ENCODE assay signal across 1 cellular context in the genomic region with DNA sequence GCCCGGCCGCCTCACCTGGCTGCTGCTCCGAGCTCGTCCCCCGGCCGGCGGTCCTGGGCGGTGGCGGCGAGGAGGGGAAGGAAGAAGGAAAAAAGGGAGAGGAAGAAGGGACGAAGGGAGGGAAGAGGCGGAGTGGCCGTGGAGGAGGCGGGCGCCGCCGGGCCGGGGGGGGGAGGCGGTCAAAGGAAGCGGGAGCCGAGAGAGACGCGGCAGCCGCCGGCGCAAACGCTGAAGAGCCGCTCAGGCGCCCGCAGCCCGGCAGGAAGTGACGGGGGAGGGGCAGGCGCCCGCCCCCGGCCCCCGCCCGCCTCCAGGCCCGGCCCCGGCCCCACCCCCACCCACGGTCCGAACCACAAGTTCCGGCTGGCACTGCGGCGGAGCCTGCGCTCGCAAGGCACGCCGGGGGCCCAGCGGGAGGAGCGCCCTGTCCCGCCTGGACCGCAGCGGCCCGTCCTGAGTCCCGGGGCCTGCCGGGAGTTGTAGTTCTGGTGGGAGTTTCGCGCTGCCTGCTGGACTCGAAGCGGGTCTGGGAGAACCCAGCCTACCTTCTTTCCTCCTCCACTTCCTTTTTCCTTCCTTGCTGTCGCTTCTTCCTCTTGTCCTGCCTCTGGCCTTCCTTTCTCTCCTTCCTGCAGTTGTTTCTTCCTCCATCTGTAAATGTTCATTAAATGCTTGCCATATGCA.
TF ChIP-seq lines count a peak whose summit lies in the region.

A gene with protein sequence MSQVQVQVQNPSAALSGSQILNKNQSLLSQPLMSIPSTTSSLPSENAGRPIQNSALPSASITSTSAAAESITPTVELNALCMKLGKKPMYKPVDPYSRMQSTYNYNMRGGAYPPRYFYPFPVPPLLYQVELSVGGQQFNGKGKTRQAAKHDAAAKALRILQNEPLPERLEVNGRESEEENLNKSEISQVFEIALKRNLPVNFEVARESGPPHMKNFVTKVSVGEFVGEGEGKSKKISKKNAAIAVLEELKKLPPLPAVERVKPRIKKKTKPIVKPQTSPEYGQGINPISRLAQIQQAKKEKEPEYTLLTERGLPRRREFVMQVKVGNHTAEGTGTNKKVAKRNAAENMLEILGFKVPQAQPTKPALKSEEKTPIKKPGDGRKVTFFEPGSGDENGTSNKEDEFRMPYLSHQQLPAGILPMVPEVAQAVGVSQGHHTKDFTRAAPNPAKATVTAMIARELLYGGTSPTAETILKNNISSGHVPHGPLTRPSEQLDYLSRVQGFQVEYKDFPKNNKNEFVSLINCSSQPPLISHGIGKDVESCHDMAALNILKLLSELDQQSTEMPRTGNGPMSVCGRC (minus strand): TSS at position 234 of the 684 bp plus-strand sequence. CDS start 22,133 bp downstream, outside the sequence.

TF ChIP-seq in GM12878, 131 proteins besides CTCF, POLR2A, EP300 and RAD21 (continued from another document and continues in another):
- TF ChIP-seq, protein P1, sequence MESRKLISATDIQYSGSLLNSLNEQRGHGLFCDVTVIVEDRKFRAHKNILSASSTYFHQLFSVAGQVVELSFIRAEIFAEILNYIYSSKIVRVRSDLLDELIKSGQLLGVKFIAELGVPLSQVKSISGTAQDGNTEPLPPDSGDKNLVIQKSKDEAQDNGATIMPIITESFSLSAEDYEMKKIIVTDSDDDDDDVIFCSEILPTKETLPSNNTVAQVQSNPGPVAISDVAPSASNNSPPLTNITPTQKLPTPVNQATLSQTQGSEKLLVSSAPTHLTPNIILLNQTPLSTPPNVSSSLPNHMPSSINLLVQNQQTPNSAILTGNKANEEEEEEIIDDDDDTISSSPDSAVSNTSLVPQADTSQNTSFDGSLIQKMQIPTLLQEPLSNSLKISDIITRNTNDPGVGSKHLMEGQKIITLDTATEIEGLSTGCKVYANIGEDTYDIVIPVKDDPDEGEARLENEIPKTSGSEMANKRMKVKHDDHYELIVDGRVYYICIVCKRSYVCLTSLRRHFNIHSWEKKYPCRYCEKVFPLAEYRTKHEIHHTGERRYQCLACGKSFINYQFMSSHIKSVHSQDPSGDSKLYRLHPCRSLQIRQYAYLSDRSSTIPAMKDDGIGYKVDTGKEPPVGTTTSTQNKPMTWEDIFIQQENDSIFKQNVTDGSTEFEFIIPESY (IDR thresholded peaks at IDR 0.05), result no peak
- TF ChIP-seq MEF2B (IDR thresholded peaks at IDR 0.05; ENCODE audit: partially characterized antibody, poor library complexity, severe bottlenecking) (no peak), TAF1 (IDR thresholded peaks at IDR 0.05; ENCODE audit: borderline replicate concordance, low read depth, low read length) (peak; percentile 76; the same call in 1 of the 2 replicates), SREBF1 (IDR thresholded peaks at IDR 0.05; ENCODE audit: low read length) (peak; percentile 80), RUNX3 (IDR thresholded peaks at IDR 0.05; ENCODE audit: low read length) (peak; percentile 91), FOS (IDR thresholded peaks at IDR 0.05; ENCODE audit: borderline replicate concordance, extremely low read depth, insufficient read length) (no peak), RAD51 (IDR thresholded peaks at IDR 0.05) (no peak), BHLHE40 (IDR thresholded peaks at IDR 0.05; ENCODE audit: borderline replicate concordance in 1 of 2, low read depth in 2 of 2, low read length in 1 of 2) (peak in 1 of 2 experiments; percentile 20; a peak in 1 of 4 replicates), RBBP5 (conservative IDR thresholded peaks at IDR 0.05) (no peak), CREB1 (IDR thresholded peaks at IDR 0.05; ENCODE audit: low read depth) (peak; percentile 79), MTA3 (IDR thresholded peaks at IDR 0.05; ENCODE audit: borderline replicate concordance, low read length) (no peak), CHD4 (IDR thresholded peaks at IDR 0.05) (no peak), SRF (IDR thresholded peaks at IDR 0.05; ENCODE audit: low read depth in 2 of 2, low read length in 2 of 2) (no peak; a peak in 1 of 4 replicates), TCF3 (IDR thresholded peaks at IDR 0.05; ENCODE audit: borderline replicate concordance, insufficient read depth, low read depth, low read length) (0 out of 2 replicates have a peak, but pooled peaks have one; percentile 57), SUPT20H (IDR thresholded peaks at IDR 0.05; ENCODE audit: borderline replicate concordance, control insufficient read depth, low read depth, low read length) (no peak), EED (IDR thresholded peaks at IDR 0.05; ENCODE audit: low read depth) (peak; percentile 19; the same call in 1 of the 2 replicates), ATF7 (IDR thresholded peaks at IDR 0.05; ENCODE audit: low read depth) (no peak), POU2F2 (IDR thresholded peaks at IDR 0.05; ENCODE audit: borderline replicate concordance, low read depth, low read length) (no peak), CEBPB (IDR thresholded peaks at IDR 0.05; ENCODE audit: borderline replicate concordance in 1 of 2, low read depth in 2 of 2, low read length in 2 of 2) (no peak), JUNB (IDR thresholded peaks at IDR 0.05) (no peak), MXI1 (IDR thresholded peaks at IDR 0.05; ENCODE audit: low read depth, low read length) (peak; percentile 34; the same call in 1 of the 2 replicates), TCF12 (IDR thresholded peaks at IDR 0.05; ENCODE audit: low read depth, low read length) (peak; percentile 8), EZH2 (IDR thresholded peaks at IDR 0.05; ENCODE audit: borderline replicate concordance, control insufficient read depth, low read depth, low read length) (no peak), BCL11A (IDR thresholded peaks at IDR 0.05; ENCODE audit: low read depth, low read length) (no peak)
- TF ChIP-seq, protein P2, sequence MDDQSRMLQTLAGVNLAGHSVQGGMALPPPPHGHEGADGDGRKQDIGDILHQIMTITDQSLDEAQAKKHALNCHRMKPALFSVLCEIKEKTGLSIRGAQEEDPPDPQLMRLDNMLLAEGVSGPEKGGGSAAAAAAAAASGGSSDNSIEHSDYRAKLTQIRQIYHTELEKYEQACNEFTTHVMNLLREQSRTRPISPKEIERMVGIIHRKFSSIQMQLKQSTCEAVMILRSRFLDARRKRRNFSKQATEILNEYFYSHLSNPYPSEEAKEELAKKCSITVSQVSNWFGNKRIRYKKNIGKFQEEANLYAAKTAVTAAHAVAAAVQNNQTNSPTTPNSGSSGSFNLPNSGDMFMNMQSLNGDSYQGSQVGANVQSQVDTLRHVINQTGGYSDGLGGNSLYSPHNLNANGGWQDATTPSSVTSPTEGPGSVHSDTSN (IDR thresholded peaks at IDR 0.05; ENCODE audit: insufficient replicate concordance, low read depth, low read length), result no peak
- TF ChIP-seq, protein P3, sequence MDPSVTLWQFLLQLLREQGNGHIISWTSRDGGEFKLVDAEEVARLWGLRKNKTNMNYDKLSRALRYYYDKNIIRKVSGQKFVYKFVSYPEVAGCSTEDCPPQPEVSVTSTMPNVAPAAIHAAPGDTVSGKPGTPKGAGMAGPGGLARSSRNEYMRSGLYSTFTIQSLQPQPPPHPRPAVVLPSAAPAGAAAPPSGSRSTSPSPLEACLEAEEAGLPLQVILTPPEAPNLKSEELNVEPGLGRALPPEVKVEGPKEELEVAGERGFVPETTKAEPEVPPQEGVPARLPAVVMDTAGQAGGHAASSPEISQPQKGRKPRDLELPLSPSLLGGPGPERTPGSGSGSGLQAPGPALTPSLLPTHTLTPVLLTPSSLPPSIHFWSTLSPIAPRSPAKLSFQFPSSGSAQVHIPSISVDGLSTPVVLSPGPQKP (IDR thresholded peaks at IDR 0.05; ENCODE audit: low read depth, low read length), result peak; percentile 59; the same call in 1 of the 2 replicates
- TF ChIP-seq, protein P4, sequence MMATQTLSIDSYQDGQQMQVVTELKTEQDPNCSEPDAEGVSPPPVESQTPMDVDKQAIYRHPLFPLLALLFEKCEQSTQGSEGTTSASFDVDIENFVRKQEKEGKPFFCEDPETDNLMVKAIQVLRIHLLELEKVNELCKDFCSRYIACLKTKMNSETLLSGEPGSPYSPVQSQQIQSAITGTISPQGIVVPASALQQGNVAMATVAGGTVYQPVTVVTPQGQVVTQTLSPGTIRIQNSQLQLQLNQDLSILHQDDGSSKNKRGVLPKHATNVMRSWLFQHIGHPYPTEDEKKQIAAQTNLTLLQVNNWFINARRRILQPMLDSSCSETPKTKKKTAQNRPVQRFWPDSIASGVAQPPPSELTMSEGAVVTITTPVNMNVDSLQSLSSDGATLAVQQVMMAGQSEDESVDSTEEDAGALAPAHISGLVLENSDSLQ (IDR thresholded peaks at IDR 0.05), result no peak; the same call in 1 of the 2 replicates
- TF ChIP-seq, protein P5, sequence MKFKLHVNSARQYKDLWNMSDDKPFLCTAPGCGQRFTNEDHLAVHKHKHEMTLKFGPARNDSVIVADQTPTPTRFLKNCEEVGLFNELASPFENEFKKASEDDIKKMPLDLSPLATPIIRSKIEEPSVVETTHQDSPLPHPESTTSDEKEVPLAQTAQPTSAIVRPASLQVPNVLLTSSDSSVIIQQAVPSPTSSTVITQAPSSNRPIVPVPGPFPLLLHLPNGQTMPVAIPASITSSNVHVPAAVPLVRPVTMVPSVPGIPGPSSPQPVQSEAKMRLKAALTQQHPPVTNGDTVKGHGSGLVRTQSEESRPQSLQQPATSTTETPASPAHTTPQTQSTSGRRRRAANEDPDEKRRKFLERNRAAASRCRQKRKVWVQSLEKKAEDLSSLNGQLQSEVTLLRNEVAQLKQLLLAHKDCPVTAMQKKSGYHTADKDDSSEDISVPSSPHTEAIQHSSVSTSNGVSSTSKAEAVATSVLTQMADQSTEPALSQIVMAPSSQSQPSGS (IDR thresholded peaks at IDR 0.05; ENCODE audit: low read length), result no peak
- TF ChIP-seq, protein P6, sequence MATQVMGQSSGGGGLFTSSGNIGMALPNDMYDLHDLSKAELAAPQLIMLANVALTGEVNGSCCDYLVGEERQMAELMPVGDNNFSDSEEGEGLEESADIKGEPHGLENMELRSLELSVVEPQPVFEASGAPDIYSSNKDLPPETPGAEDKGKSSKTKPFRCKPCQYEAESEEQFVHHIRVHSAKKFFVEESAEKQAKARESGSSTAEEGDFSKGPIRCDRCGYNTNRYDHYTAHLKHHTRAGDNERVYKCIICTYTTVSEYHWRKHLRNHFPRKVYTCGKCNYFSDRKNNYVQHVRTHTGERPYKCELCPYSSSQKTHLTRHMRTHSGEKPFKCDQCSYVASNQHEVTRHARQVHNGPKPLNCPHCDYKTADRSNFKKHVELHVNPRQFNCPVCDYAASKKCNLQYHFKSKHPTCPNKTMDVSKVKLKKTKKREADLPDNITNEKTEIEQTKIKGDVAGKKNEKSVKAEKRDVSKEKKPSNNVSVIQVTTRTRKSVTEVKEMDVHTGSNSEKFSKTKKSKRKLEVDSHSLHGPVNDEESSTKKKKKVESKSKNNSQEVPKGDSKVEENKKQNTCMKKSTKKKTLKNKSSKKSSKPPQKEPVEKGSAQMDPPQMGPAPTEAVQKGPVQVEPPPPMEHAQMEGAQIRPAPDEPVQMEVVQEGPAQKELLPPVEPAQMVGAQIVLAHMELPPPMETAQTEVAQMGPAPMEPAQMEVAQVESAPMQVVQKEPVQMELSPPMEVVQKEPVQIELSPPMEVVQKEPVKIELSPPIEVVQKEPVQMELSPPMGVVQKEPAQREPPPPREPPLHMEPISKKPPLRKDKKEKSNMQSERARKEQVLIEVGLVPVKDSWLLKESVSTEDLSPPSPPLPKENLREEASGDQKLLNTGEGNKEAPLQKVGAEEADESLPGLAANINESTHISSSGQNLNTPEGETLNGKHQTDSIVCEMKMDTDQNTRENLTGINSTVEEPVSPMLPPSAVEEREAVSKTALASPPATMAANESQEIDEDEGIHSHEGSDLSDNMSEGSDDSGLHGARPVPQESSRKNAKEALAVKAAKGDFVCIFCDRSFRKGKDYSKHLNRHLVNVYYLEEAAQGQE (IDR thresholded peaks at IDR 0.05; ENCODE audit: low read depth, low read length), result no peak
- TF ChIP-seq, protein P7, sequence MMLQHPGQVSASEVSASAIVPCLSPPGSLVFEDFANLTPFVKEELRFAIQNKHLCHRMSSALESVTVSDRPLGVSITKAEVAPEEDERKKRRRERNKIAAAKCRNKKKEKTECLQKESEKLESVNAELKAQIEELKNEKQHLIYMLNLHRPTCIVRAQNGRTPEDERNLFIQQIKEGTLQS (IDR thresholded peaks at IDR 0.05; ENCODE audit: borderline replicate concordance, extremely low read depth, low read depth, low read length), result no peak
- TF ChIP-seq, protein P8, sequence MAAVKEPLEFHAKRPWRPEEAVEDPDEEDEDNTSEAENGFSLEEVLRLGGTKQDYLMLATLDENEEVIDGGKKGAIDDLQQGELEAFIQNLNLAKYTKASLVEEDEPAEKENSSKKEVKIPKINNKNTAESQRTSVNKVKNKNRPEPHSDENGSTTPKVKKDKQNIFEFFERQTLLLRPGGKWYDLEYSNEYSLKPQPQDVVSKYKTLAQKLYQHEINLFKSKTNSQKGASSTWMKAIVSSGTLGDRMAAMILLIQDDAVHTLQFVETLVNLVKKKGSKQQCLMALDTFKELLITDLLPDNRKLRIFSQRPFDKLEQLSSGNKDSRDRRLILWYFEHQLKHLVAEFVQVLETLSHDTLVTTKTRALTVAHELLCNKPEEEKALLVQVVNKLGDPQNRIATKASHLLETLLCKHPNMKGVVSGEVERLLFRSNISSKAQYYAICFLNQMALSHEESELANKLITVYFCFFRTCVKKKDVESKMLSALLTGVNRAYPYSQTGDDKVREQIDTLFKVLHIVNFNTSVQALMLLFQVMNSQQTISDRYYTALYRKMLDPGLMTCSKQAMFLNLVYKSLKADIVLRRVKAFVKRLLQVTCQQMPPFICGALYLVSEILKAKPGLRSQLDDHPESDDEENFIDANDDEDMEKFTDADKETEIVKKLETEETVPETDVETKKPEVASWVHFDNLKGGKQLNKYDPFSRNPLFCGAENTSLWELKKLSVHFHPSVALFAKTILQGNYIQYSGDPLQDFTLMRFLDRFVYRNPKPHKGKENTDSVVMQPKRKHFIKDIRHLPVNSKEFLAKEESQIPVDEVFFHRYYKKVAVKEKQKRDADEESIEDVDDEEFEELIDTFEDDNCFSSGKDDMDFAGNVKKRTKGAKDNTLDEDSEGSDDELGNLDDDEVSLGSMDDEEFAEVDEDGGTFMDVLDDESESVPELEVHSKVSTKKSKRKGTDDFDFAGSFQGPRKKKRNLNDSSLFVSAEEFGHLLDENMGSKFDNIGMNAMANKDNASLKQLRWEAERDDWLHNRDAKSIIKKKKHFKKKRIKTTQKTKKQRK (IDR thresholded peaks at IDR 0.05; ENCODE audit: low read depth, low read length), result no peak
- TF ChIP-seq, protein P9, sequence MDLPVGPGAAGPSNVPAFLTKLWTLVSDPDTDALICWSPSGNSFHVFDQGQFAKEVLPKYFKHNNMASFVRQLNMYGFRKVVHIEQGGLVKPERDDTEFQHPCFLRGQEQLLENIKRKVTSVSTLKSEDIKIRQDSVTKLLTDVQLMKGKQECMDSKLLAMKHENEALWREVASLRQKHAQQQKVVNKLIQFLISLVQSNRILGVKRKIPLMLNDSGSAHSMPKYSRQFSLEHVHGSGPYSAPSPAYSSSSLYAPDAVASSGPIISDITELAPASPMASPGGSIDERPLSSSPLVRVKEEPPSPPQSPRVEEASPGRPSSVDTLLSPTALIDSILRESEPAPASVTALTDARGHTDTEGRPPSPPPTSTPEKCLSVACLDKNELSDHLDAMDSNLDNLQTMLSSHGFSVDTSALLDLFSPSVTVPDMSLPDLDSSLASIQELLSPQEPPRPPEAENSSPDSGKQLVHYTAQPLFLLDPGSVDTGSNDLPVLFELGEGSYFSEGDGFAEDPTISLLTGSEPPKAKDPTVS (IDR thresholded peaks at IDR 0.05; ENCODE audit: low read depth, low read length), result no peak
- TF ChIP-seq, protein P10, sequence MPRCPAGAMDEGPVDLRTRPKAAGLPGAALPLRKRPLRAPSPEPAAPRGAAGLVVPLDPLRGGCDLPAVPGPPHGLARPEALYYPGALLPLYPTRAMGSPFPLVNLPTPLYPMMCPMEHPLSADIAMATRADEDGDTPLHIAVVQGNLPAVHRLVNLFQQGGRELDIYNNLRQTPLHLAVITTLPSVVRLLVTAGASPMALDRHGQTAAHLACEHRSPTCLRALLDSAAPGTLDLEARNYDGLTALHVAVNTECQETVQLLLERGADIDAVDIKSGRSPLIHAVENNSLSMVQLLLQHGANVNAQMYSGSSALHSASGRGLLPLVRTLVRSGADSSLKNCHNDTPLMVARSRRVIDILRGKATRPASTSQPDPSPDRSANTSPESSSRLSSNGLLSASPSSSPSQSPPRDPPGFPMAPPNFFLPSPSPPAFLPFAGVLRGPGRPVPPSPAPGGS (IDR thresholded peaks at IDR 0.05; ENCODE audit: borderline replicate concordance, insufficient read depth, low read depth, low read length, poor library complexity, severe bottlenecking), result no peak
